Comparison of ENCODE assay signal across 19 cellular contexts in genomic region chr16:63735456-63735855, GRCh38.
DNase-seq lines count a peak whose midpoint lies in the region; ATAC-seq, FAIRE-seq and TF ChIP-seq lines count a peak whose summit lies in the region.
"Had no signal": no experiment of that assay in that cellular context is flagged by ENCODE, and none has a peak within 500 bp of the region (broad histone marks: within the 10 kb centered on the region; RNA-seq: fewer than 3 reads in every experiment).

No MANE protein-coding gene starts in this region.

- no TSS peak for BruUV-seq in IMR-90 (replicated peaks; lab: Mats Ljungman, UMichigan)

- no peak overlapping the region for H2AFZ ChIP-seq in IMR-90 (replicated peaks; ENCODE audit: low read length, poor library complexity)
- H2AFZ ChIP-seq in H1 (ENCODE audit: low read length), result no peak overlapping the region

- H3K4me2 ChIP-seq in IMR-90 (ENCODE audit: low read depth, low read length) (no peak overlapping the region), H1 (ENCODE audit: insufficient read depth in 1 of 2, low read depth in 2 of 2, low read length in 2 of 2) (no peak overlapping the region)

- no CpG with 5 or more reads among the region's 1 CpG for WGBS in IMR-90 (ENCODE audit: extremely low coverage in 2 of 2, insufficient read length in 1 of 2), 2 experiments
- WGBS in H1 (ENCODE audit: extremely low coverage in 1 of 2, insufficient coverage in 1 of 2, insufficient read length in 1 of 2, insufficient replicate concordance in 2 of 2, low coverage in 1 of 2, low lambda C conversion rate in 2 of 2, missing lambda C conversion rate in 1 of 2), 2 experiments, result 91% methylated on average over 1 of the region's 1 CpG; no CpG with 5 or more reads in 1 of the 2 experiments
- WGBS in small intestine, 3 donors, result 53 to 72% (median 65%) methylated on average over 1 of the region's 1 CpG

- H3K79me1 ChIP-seq in IMR-90 (ENCODE audit: low read depth in 1 of 2, low read length in 2 of 2) (no peaks in the 10 kb centered on the region), H1 (ENCODE audit: low read depth, low read length) (no peaks in the 10 kb centered on the region)

- H2AK5ac ChIP-seq in IMR-90 (ENCODE audit: low read depth, low read length) (no peak overlapping the region), H1 (ENCODE audit: low read depth, low read length) (no peak overlapping the region)

- no peak for FAIRE-seq in H1 (lab: Jason Lieb, UNC)
- no peak for FAIRE-seq in small intestine (lab: Jason Lieb, UNC)
- FAIRE-seq: G401.6, GM12892 had no signal

- dilution Hi-C loops in IMR-90 (cut with HindIII; ENCODE audit: low sequenced_read_pairs, unreplicated experiment), result no loop called here

- TF ChIP-seq CTCF in IMR-90 (conservative IDR thresholded peaks at IDR 0.05; ENCODE audit: low read depth, low read length) (no peak), H1 (IDR thresholded peaks at IDR 0.05; ENCODE audit: control extremely low read depth in 1 of 3, insufficient read depth in 1 of 3, low read depth in 1 of 3, low read length in 3 of 3) (no peak), mucosa of descending colon (IDR thresholded peaks at IDR 0.05) (no peak)

- no peak overlapping the region for H4K91ac ChIP-seq in IMR-90 (ENCODE audit: insufficient read depth, low read depth, low read length)
- no peak overlapping the region for H4K91ac ChIP-seq in H1 (replicated peaks; ENCODE audit: insufficient read length, low read length)

- POLR2A ChIA-PET in IMR-90 (lab: Charles Lee; ENCODE audit: unreplicated experiment) (no interaction called here), H1 (lab: Charles Lee; ENCODE audit: partially characterized antibody) (no interaction called here)

- H3K23ac ChIP-seq in IMR-90 (ENCODE audit: low read depth, low read length), result no peak overlapping the region
- H3K23ac ChIP-seq in H1 (ENCODE audit: insufficient read length), result no peak overlapping the region

- H3K9me1 ChIP-seq in IMR-90 (ENCODE audit: insufficient read depth, low read length), result no peaks in the 10 kb centered on the region

- no peak for DNase-seq in IMR-90
- DNase-seq in SW480 (ENCODE audit: low spot score), result peak; percentile 0
- no peak for DNase-seq in H1 (ENCODE audit: low read depth in 1 of 2, low spot score in 2 of 2)
- peak; percentile 10 for DNase-seq in small intestine
- no peak for DNase-seq in mucosa of descending colon
- no peak for DNase-seq in NCI-H2171 (lab: John Stamatoyannopoulos, UW)
- no peak for DNase-seq in DMS79 treated with DMSO at 0.1 percent for 48 hours (lab: John Stamatoyannopoulos, UW)
- DNase-seq: 8988T; C1 segment of cervical spinal cord; Calu3; CD4-positive, alpha-beta memory T cell; COR-L47; DMS53; DND-41; GOT3; H7; HCEC 1CT had no signal

- no peaks in the 10 kb centered on the region; the same call in 1 of the 2 replicates for H3K9me3 ChIP-seq in IMR-90 (ENCODE audit: control insufficient read depth, insufficient read depth, low read length)
- H3K9me3 ChIP-seq in H1 (ENCODE audit: insufficient read depth in 2 of 2, low read depth in 1 of 2, low read length in 1 of 2), result no peaks in the 10 kb centered on the region
- H3K9me3 ChIP-seq in small intestine (ENCODE audit: control insufficient read depth, low read depth), result no peaks in the 10 kb centered on the region
- no peaks in the 10 kb centered on the region for H3K9me3 ChIP-seq in mucosa of descending colon

- H4K5ac ChIP-seq in IMR-90 (ENCODE audit: low read depth, low read length) (no peak overlapping the region), H1 (ENCODE audit: insufficient read length, low read depth, low read length) (no peak overlapping the region)

- no peak overlapping the region for H3K18ac ChIP-seq in IMR-90 (ENCODE audit: low read depth, low read length)
- no peak overlapping the region for H3K18ac ChIP-seq in H1 (ENCODE audit: extremely low read depth, low read length)

- TF ChIP-seq POLR2A in IMR-90 (IDR thresholded peaks at IDR 0.05; ENCODE audit: low read depth, low read length) (no peak), H1 (IDR thresholded peaks at IDR 0.05; ENCODE audit: control extremely low read depth in 1 of 2, low read depth in 2 of 2, low read length in 2 of 2) (no peak)

- TF ChIP-seq RAD21 in IMR-90 (IDR thresholded peaks at IDR 0.05; ENCODE audit: low read length) (no peak), H1 (IDR thresholded peaks at IDR 0.05 in 1 of 2, conservative IDR thresholded peaks at IDR 0.05 in 1 of 2; ENCODE audit: low read depth in 2 of 2, low read length in 2 of 2) (no peak)

- H3K14ac ChIP-seq in IMR-90 (replicated peaks; ENCODE audit: low read depth, low read length), result no peak overlapping the region
- no peak overlapping the region for H3K14ac ChIP-seq in H1 (ENCODE audit: insufficient read length)

- CTCF ChIA-PET in IMR-90 (lab: Yijun Ruan, JAX) (no interaction called here), H1 (lab: Charles Lee; ENCODE audit: partially characterized antibody) (no interaction called here)

- no peak for TF ChIP-seq EP300 in H1 (IDR thresholded peaks at IDR 0.05; ENCODE audit: borderline replicate concordance in 1 of 2, low read depth in 2 of 2, low read length in 2 of 2)

- no peak overlapping the region for H3K56ac ChIP-seq in IMR-90 (ENCODE audit: extremely low read depth, insufficient read depth, low read length)
- H3K56ac ChIP-seq in H1 (replicated peaks; ENCODE audit: insufficient read length, low read depth, low read length), result no peak overlapping the region

- H3K9ac ChIP-seq in IMR-90 (ENCODE audit: low read depth, low read length) (no peak overlapping the region), H1 (replicated peaks in 1 of 4; ENCODE audit: extremely low read depth in 1 of 4, low read depth in 3 of 4, low read length in 3 of 4) (no peak overlapping the region)

- no peak overlapping the region for H2BK5ac ChIP-seq in IMR-90 (ENCODE audit: low read depth, low read length, poor library complexity, severe bottlenecking)
- no peak overlapping the region for H2BK5ac ChIP-seq in H1 (ENCODE audit: low read depth, low read length)

- H3K27ac ChIP-seq in IMR-90 (ENCODE audit: insufficient read depth, low read length) (no peak overlapping the region), H1 (ENCODE audit: low read depth, low read length) (no peak overlapping the region), small intestine (ENCODE audit: low read depth in 1 of 2, low read length in 1 of 2) (no peak overlapping the region)

- in situ Hi-C loops in IMR-90 (cut with MboI; ENCODE audit: low sequenced_read_pairs), result no loop called here

- H4K20me1 ChIP-seq in IMR-90 (ENCODE audit: insufficient read depth, low read length) (no peaks in the 10 kb centered on the region), H1 (replicated peaks in 1 of 2; ENCODE audit: control insufficient read depth in 1 of 2, insufficient read depth in 2 of 2, low read length in 2 of 2) (no peaks in the 10 kb centered on the region)

- H3K4ac ChIP-seq in IMR-90 (ENCODE audit: low read depth, low read length), result no peak overlapping the region
- H3K4ac ChIP-seq in H1 (replicated peaks; ENCODE audit: insufficient read length, low read depth, low read length), result no peak overlapping the region

- H2BK20ac ChIP-seq in IMR-90 (ENCODE audit: low read depth, low read length), result no peak overlapping the region
- H2BK20ac ChIP-seq in H1 (ENCODE audit: low read length), result no peak overlapping the region

- no peak overlapping the region for H2AK9ac ChIP-seq in IMR-90 (replicated peaks; ENCODE audit: low read depth, low read length, poor library complexity)

- H3K27me3 ChIP-seq in IMR-90 (ENCODE audit: control insufficient read depth, insufficient read depth, low read length) (no peaks in the 10 kb centered on the region), H1 (replicated peaks in 1 of 4; ENCODE audit: control insufficient read depth in 3 of 4, extremely low read depth in 1 of 4, insufficient read depth in 3 of 4, low read length in 3 of 4) (no peaks in the 10 kb centered on the region), small intestine (ENCODE audit: control insufficient read depth in 2 of 2, insufficient read depth in 2 of 2, low read length in 2 of 2) (no peaks in the 10 kb centered on the region)

- H3K4me1 ChIP-seq in IMR-90 (ENCODE audit: control insufficient read depth, insufficient read depth, low read length), result no peaks in the 10 kb centered on the region
- H3K4me1 ChIP-seq in H1 (replicated peaks in 1 of 4; ENCODE audit: control insufficient read depth in 3 of 4, insufficient read depth in 4 of 4, low read length in 3 of 4), result no peaks in the 10 kb centered on the region
- H3K4me1 ChIP-seq in small intestine (ENCODE audit: control insufficient read depth in 2 of 2, insufficient read depth in 1 of 2, low read depth in 1 of 2, low read length in 1 of 2), result no peaks in the 10 kb centered on the region
- H3K4me1 ChIP-seq in mucosa of descending colon (ENCODE audit: low read depth), result no peaks in the 10 kb centered on the region

- no peak overlapping the region for H2BK12ac ChIP-seq in H1 (ENCODE audit: low read depth, low read length)

- H3K4me3 ChIP-seq in IMR-90 (ENCODE audit: insufficient read depth, low read depth, low read length) (no peak overlapping the region), H1 (ENCODE audit: extremely low read depth in 1 of 4, insufficient read depth in 2 of 4, low read depth in 3 of 4, low read length in 4 of 4) (no peak overlapping the region), small intestine (ENCODE audit: low read depth in 1 of 2, low read length in 2 of 2) (no peak overlapping the region), mucosa of descending colon (no peak overlapping the region)

- no peak overlapping the region for H2BK120ac ChIP-seq in IMR-90 (ENCODE audit: low read depth, low read length)
- no peak overlapping the region for H2BK120ac ChIP-seq in H1 (replicated peaks; ENCODE audit: low read depth, low read length)

- no peak overlapping the region for H4K8ac ChIP-seq in IMR-90 (ENCODE audit: low read depth in 2 of 2, low read length in 2 of 2)
- no peak overlapping the region for H4K8ac ChIP-seq in H1 (ENCODE audit: extremely low read depth, insufficient read depth, low read length)

- H3K23me2 ChIP-seq in H1 (ENCODE audit: low read depth, low read length), result no peaks in the 10 kb centered on the region

- no peak for ATAC-seq in IMR-90 (ENCODE audit: low read depth)
- no peak for ATAC-seq in mucosa of descending colon

- H2BK15ac ChIP-seq in IMR-90 (ENCODE audit: low read depth, low read length) (no peak overlapping the region), H1 (ENCODE audit: low read length) (no peak overlapping the region)

- H3K79me2 ChIP-seq in H1 (ENCODE audit: control insufficient read depth in 1 of 2, insufficient read depth in 2 of 2, low read length in 2 of 2), result no peaks in the 10 kb centered on the region

- intact Hi-C loops in IMR-90 (cut with micrococcal nuclease) (no loop called here), mucosa of descending colon (cut with DNase I, micrococcal nuclease) (no loop called here)

- no peaks in the 10 kb centered on the region for H3K36me3 ChIP-seq in IMR-90 (ENCODE audit: control insufficient read depth, insufficient read depth, low read length)
- H3K36me3 ChIP-seq in H1 (ENCODE audit: control insufficient read depth in 2 of 4, insufficient read depth in 4 of 4, low read length in 3 of 4), result no peaks in the 10 kb centered on the region
- H3K36me3 ChIP-seq in small intestine (ENCODE audit: control insufficient read depth in 2 of 2, insufficient read depth in 2 of 2, low read length in 2 of 2), result no peaks in the 10 kb centered on the region
- H3K36me3 ChIP-seq in mucosa of descending colon (ENCODE audit: low read depth), result no peaks in the 10 kb centered on the region

TF ChIP-seq in H1, 55 proteins besides CTCF, POLR2A, EP300 and RAD21 (continues in another document):
- TF ChIP-seq BACH1 (IDR thresholded peaks at IDR 0.05; ENCODE audit: low read length), result no peak

Comparison
In these comparisons a context has a peak if more than half of its experiments do, and no peak if none do; other contexts are left out.
1. DNase-seq: peak in SW480 (single experiment) and small intestine (single experiment); none in IMR-90 (single experiment), H1 (0 of 2), mucosa of descending colon (0 of 3), NCI-H2171 (single experiment) and DMS79 treated with DMSO at 0.1 percent for 48 hours (single experiment).